In genomic region chr7:84837405-84837804, GRCh38 we compare ENCODE assay signal across 15 cellular contexts.
DNase-seq lines count a peak whose midpoint lies in the region; ATAC-seq and TF ChIP-seq lines count a peak whose summit lies in the region.
"Had no signal": no experiment of that assay in that cellular context is flagged by ENCODE, and none has a peak within 500 bp of the region (broad histone marks: within the 10 kb centered on the region; RNA-seq: fewer than 3 reads in every experiment).

No MANE protein-coding gene starts in this region.

- H3K4me3 ChIP-seq in AG10803 (ENCODE audit: low read length) (no peak overlapping the region), astrocyte of the spinal cord (ENCODE audit: low read depth, low read length) (no peak overlapping the region), skeletal muscle cell (ENCODE audit: low read depth, low read length) (no peak overlapping the region)
- no peak overlapping the region for H3K4me3 ChIP-seq in naive thymus-derived CD4-positive, alpha-beta T cell (ENCODE audit: low read length)

- no peaks in the 10 kb centered on the region for H3K27me3 ChIP-seq in naive thymus-derived CD4-positive, alpha-beta T cell (ENCODE audit: control insufficient read depth in 2 of 2, insufficient read depth in 2 of 2, low read length in 2 of 2)

- no peaks in the 10 kb centered on the region for H3K36me3 Mint-ChIP-seq in naive thymus-derived CD4-positive, alpha-beta T cell

- in situ Hi-C loops in astrocyte of the spinal cord (cut with HindIII; ENCODE audit: low sequenced_read_pairs), result no loop called here

- ATAC-seq in HG02678 (IDR thresholded peaks at IDR 0.05; ENCODE audit: unreplicated experiment), result no peak
- no peak for ATAC-seq in naive thymus-derived CD4-positive, alpha-beta T cell
- ATAC-seq: Right ventricle myocardium inferior had no signal

- no peaks in the 10 kb centered on the region for H3K27me3 Mint-ChIP-seq in naive thymus-derived CD4-positive, alpha-beta T cell

- TF ChIP-seq CTCF in AG10803 (conservative IDR thresholded peaks at IDR 0.05; ENCODE audit: low read length), result no peak
- TF ChIP-seq CTCF in astrocyte of the spinal cord (IDR thresholded peaks at IDR 0.05; ENCODE audit: low read depth, low read length), result no peak

- H3K36me3 ChIP-seq in naive thymus-derived CD4-positive, alpha-beta T cell (ENCODE audit: control insufficient read depth in 2 of 3, insufficient read depth in 3 of 3, low read length in 3 of 3), result no peaks in the 10 kb centered on the region

- DNase-seq in AG10803 (ENCODE audit: low read depth), result peak; percentile 79
- DNase-seq in LHCN-M2 (ENCODE audit: low read depth), result peak; percentile 31
- DNase-seq in astrocyte of the spinal cord (ENCODE audit: low read depth, low spot score), result peak; percentile 0
- peak; percentile 22 for DNase-seq in skeletal muscle cell (ENCODE audit: low read depth)
- DNase-seq in naive thymus-derived CD4-positive, alpha-beta T cell, result no peak
- no peak for DNase-seq in stimulated activated CD4-positive, alpha-beta T cell treated with anti-CD3 and anti-CD28 coated beads, Interleukin-15, amount 100 ng/mL, for 24 hours
- DNase-seq: C1 segment of cervical spinal cord, DMS79, H9, NCI-H1417 treated with DMSO at 0.1 percent for 48 hours, NCI-H187 treated with DMSO at 0.1 percent for 48 hours, NCI-H226, NCI-H524 had no signal

- H3K4me1 Mint-ChIP-seq in naive thymus-derived CD4-positive, alpha-beta T cell, result no peaks in the 10 kb centered on the region
- H3K4me1 Mint-ChIP-seq: H9 had no signal

- H3K9me3 Mint-ChIP-seq in naive thymus-derived CD4-positive, alpha-beta T cell, result no peaks in the 10 kb centered on the region
- H3K9me3 Mint-ChIP-seq: H9 had no signal

- no peaks in the 10 kb centered on the region for H3K4me1 ChIP-seq in naive thymus-derived CD4-positive, alpha-beta T cell (ENCODE audit: control insufficient read depth in 2 of 2, insufficient read depth in 2 of 2, low read length in 2 of 2)

- intact Hi-C loops in naive thymus-derived CD4-positive, alpha-beta T cell (cut with micrococcal nuclease), result no loop called here

- no peak overlapping the region for H3K4me3 Mint-ChIP-seq in naive thymus-derived CD4-positive, alpha-beta T cell
- H3K4me3 Mint-ChIP-seq: H9 had no signal

- H3K27ac ChIP-seq in naive thymus-derived CD4-positive, alpha-beta T cell (ENCODE audit: low read depth, low read length), result no peak overlapping the region

- POLR2A ChIA-PET in naive thymus-derived CD4-positive, alpha-beta T cell (lab: Charles Lee), result no interaction called here

- CTCF ChIA-PET in naive thymus-derived CD4-positive, alpha-beta T cell (lab: Charles Lee), result no interaction called here

- H3K9me3 ChIP-seq in naive thymus-derived CD4-positive, alpha-beta T cell (ENCODE audit: control insufficient read depth in 2 of 3, low read length in 3 of 3), result no peaks in the 10 kb centered on the region

- H3K27ac Mint-ChIP-seq in naive thymus-derived CD4-positive, alpha-beta T cell, result no peak overlapping the region
- H3K27ac Mint-ChIP-seq: H9 had no signal

Comparison
In these comparisons a context has a peak if more than half of its experiments do, and no peak if none do; other contexts are left out.
1. DNase-seq: peak in AG10803 (single experiment), LHCN-M2 (single experiment), astrocyte of the spinal cord (single experiment) and skeletal muscle cell (single experiment); none in naive thymus-derived CD4-positive, alpha-beta T cell (0 of 9) and stimulated activated CD4-positive, alpha-beta T cell treated with anti-CD3 and anti-CD28 coated beads, Interleukin-15, amount 100 ng/mL, for 24 hours (single experiment).